ENCODE assay signal across 23 cellular contexts in the genomic region with DNA sequence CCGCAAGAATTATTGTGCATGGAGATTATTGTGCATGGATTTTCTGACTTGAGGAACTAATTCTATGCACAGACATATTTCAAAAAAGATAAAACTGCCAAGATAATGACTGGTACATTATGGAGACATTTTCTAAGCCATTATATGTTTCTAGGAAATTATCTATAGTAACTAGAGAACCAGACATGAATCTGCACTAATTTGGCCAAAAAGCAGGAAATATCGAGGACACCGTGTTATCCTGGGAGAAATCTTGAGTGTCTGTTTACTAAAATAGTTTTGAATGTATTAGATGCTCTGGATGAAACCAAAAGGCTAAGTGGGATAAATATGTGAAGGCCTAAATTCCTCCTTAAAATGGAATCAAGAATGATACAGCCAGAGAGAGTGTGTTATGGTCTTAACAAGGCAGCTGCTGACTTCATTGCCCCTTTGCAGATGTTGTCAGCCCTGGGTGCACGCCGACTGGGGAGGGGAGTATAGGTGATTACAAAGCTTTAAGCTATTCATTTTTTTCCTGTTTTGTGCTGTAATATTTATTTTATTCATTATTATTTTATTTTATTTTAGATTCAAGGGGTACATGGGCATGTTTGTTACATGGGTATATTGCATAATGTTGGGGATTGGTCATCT.
"Had no signal": no experiment of that assay in that cellular context is flagged by ENCODE, and none has a peak within 500 bp of the region (broad histone marks: within the 10 kb centered on the region; RNA-seq: fewer than 3 reads in every experiment).

No MANE protein-coding gene starts in this region.

- H3K4me2 ChIP-seq: neural progenitor cell had no signal

- H3K79me2 ChIP-seq: parathyroid adenoma had no signal

- H3K9ac ChIP-seq: neural progenitor cell, parathyroid adenoma had no signal

- H3K4me1 ChIP-seq: neural progenitor cell, parathyroid adenoma, psoas muscle, right lobe of liver, sigmoid colon, stomach, thyroid gland, tibial nerve, vagina had no signal

- H2AFZ ChIP-seq: parathyroid adenoma had no signal

- H3K36me3 ChIP-seq: neural progenitor cell, ovary, right lobe of liver, sigmoid colon, stomach, thoracic aorta, thyroid gland, tibial nerve, upper lobe of left lung, vagina had no signal

- ATAC-seq: psoas muscle; right cardiac atrium; right lobe of liver; stimulated activated naive B cell treated with anti-CD40 and anti-IgM and Interleukin-4, amounts not matched to agents 10 μg/mL and 1 μg/mL and 100 μg/mL, for 72 hours had no signal

- H3K9me3 ChIP-seq: ovary, right lobe of liver, sigmoid colon, thoracic aorta, thyroid gland had no signal

- H3K4me3 ChIP-seq: neural progenitor cell, ovary, psoas muscle, right lobe of liver, sigmoid colon, stomach, thoracic aorta, thyroid gland, tibial nerve, upper lobe of left lung, vagina had no signal

- DNase-seq: occipital lobe; ovary; posterior cingulate gyrus; psoas muscle; right cardiac atrium; right lobe of liver; sigmoid colon; small intestine; stimulated activated CD4-positive, alpha-beta T cell treated with anti-CD3 and anti-CD28 coated beads, Interleukin-15, amount 100 ng/mL, for 24 hours; stimulated activated CD4-positive, alpha-beta T cell treated with anti-CD3 and anti-CD28 coated beads, Interleukin-2, amount 100 ng/mL, for 24 hours; stimulated activated CD4-positive, alpha-beta T cell treated with anti-CD3 and anti-CD28 coated beads, Interleukin-2, amount 100 ng/mL, for 48 hours; stimulated activated CD4-positive, alpha-beta T cell treated with anti-CD3 and anti-CD28 coated beads, Interleukin-4, amount 100 ng/mL, for 24 hours; stimulated activated naive B cell treated with anti-CD40 and anti-IgM and Interleukin-4, amounts not matched to agents 10 μg/mL and 1 μg/mL and 100 μg/mL, for 72 hours; stimulated activated naive CD4-positive, alpha-beta T cell treated with Interleukin-2 at 50 U/mL for 16 hours; stomach; thyroid gland; trophoblast cell; upper lobe of left lung had no signal

- H3K27me3 ChIP-seq: neural progenitor cell, ovary, right lobe of liver, sigmoid colon, stomach, thyroid gland, tibial nerve, upper lobe of left lung, vagina had no signal

- H3K27ac ChIP-seq: neural progenitor cell, ovary, parathyroid adenoma, psoas muscle, right lobe of liver, sigmoid colon, stomach, thoracic aorta, thyroid gland, tibial nerve, upper lobe of left lung, vagina had no signal
